In genomic region chr2:43212931-43213330, GRCh38 we compare ENCODE assay signal across 10 cellular contexts. TPM values are rescaled to one million over a fixed set of nuclear protein-coding genes. Genes with fewer than 3 reads are reported as not detected.
DNase-seq lines count a peak whose midpoint lies in the region; ATAC-seq and TF ChIP-seq lines count a peak whose summit lies in the region.
"Had no signal": no experiment of that assay in that cellular context is flagged by ENCODE, and none has a peak within 500 bp of the region (broad histone marks: within the 10 kb centered on the region; RNA-seq: fewer than 3 reads in every experiment).

No MANE protein-coding gene starts in this region.

- H3K4me1 Mint-ChIP-seq in CD14-positive monocyte (peaks cover 73% of the 10 kb centered on the region), neural crest cell (peaks cover 15% of the 10 kb centered on the region)

- intact Hi-C loops in CD14-positive monocyte (cut with micrococcal nuclease) = loop anchor here (5.0 to 10.0 kb wide), 2 partner anchors 41 to 398 kb away; no protein-coding TSS in a partner anchor

- no peaks in the 10 kb centered on the region for H3K9me3 ChIP-seq in gastroesophageal sphincter

- H3K36me3 ChIP-seq in gastroesophageal sphincter (no peaks in the 10 kb centered on the region), brain microvascular endothelial cell (replicated peaks) (no peaks in the 10 kb centered on the region)

- H3K36me3 Mint-ChIP-seq in CD14-positive monocyte = peaks cover 0 to 3% of the 10 kb centered on the region in 2 donors
- no peaks in the 10 kb centered on the region for H3K36me3 Mint-ChIP-seq in neural crest cell (ENCODE audit: low read depth)

- peak overlapping the region; percentile 98 to 99 (median 98) for H3K27ac Mint-ChIP-seq in CD14-positive monocyte
- peak overlapping the region; percentile 31 for H3K27ac Mint-ChIP-seq in neural crest cell (ENCODE audit: unreplicated experiment)

- H3K4me3 ChIP-seq in gastroesophageal sphincter = no peak overlapping the region
- H3K4me3 ChIP-seq in brain microvascular endothelial cell (ENCODE audit: low read depth, low read length) = no peak overlapping the region

- TF ChIP-seq CTCF in CD14-positive monocyte (IDR thresholded peaks at IDR 0.05) (no peak), gastroesophageal sphincter (IDR thresholded peaks at IDR 0.05) (no peak), neural crest cell (conservative IDR thresholded peaks at IDR 0.05) (no peak), brain microvascular endothelial cell (IDR thresholded peaks at IDR 0.05; ENCODE audit: low read depth, low read length, missing control alignments) (no peak)

- in situ Hi-C loops in brain microvascular endothelial cell (cut with HindIII; ENCODE audit: low pct_ligation_motif_present, low sequenced_read_pairs) = no loop called here

- no peak for TF ChIP-seq POLR2A in gastroesophageal sphincter (IDR thresholded peaks at IDR 0.05)

- TF ChIP-seq EP300 in gastroesophageal sphincter (IDR thresholded peaks at IDR 0.05) = no peak

- WGBS in gastroesophageal sphincter (ENCODE audit: low coverage in 1 of 2), 2 donors = 78 to 100% methylated on average over 2 to 3 of the region's 3 CpGs

- peaks cover 0 to 33% (median 11%) of the 10 kb centered on the region in 3 donors for H3K4me1 ChIP-seq in gastroesophageal sphincter

- ATAC-seq in gastroesophageal sphincter (peak; percentile 24), HG02759 (IDR thresholded peaks at IDR 0.05; ENCODE audit: unreplicated experiment) (no peak)

- H3K4me3 Mint-ChIP-seq in CD14-positive monocyte (peak overlapping the region in 1 of 2 donors; percentile 67), neural crest cell (no peak overlapping the region)

- H3K9me3 Mint-ChIP-seq in CD14-positive monocyte = peaks cover 0 to 2% (median 0%) of the 10 kb centered on the region in 7 donors
- H3K9me3 Mint-ChIP-seq in neural crest cell = no peaks in the 10 kb centered on the region

- H3K27me3 Mint-ChIP-seq in CD14-positive monocyte (ENCODE audit: low read depth in 3 of 3) = no peaks in the 10 kb centered on the region
- H3K27me3 Mint-ChIP-seq in neural crest cell (ENCODE audit: low read depth) = no peaks in the 10 kb centered on the region

- peak; percentile 92 for DNase-seq in CD14-positive monocyte (ENCODE audit: low spot score)
- DNase-seq in OCI-M1 (lab: John Stamatoyannopoulos, UW) = peak; percentile 77
- DNase-seq in neural crest cell (ENCODE audit: low read depth, low spot score) = no peak
- DNase-seq in brain microvascular endothelial cell = no peak
- DNase-seq in cerebellar nuclear complex (lab: John Stamatoyannopoulos, UW) = no peak
- DNase-seq in activated naive CD4-positive, alpha-beta T cell treated with anti-CD3 and anti-CD28 coated beads, Interleukin-2, amount 50 U/mL, for 16 hours = no peak
- DNase-seq: glutamatergic neuron, NCI-H1694 had no signal

- H3K27ac ChIP-seq in gastroesophageal sphincter = peak overlapping the region in 2 of 4 donors; percentile 31 to 51
- H3K27ac ChIP-seq in brain microvascular endothelial cell = no peak overlapping the region

- H3K27me3 ChIP-seq in gastroesophageal sphincter (no peaks in the 10 kb centered on the region), brain microvascular endothelial cell (replicated peaks) (no peaks in the 10 kb centered on the region)

RNA-seq across cellular contexts. Expression of gene ZFP36L2, which starts 13.5 kb away (rescaled TPM):
- 10 to 100 TPM; 84.4 to 88.3 TPM for polyA plus RNA-seq in CD14-positive monocyte
- total RNA-seq in gastroesophageal sphincter (10 to 100 TPM; 50.9 to 83.2 (median 73.4) TPM), neural crest cell (39.8 and 39.9 TPM in 2 replicates)

Comparison
In these comparisons a context has a peak if more than half of its experiments do, and no peak if none do; other contexts are left out.
1. DNase-seq: peak in CD14-positive monocyte (single experiment) and OCI-M1 (single experiment); none in neural crest cell (single experiment), brain microvascular endothelial cell (single experiment), cerebellar nuclear complex (0 of 2) and activated naive CD4-positive, alpha-beta T cell treated with anti-CD3 and anti-CD28 coated beads, Interleukin-2, amount 50 U/mL, for 16 hours (single experiment).